Comparison of ENCODE assay signal across 9 cellular contexts in the genomic region with DNA sequence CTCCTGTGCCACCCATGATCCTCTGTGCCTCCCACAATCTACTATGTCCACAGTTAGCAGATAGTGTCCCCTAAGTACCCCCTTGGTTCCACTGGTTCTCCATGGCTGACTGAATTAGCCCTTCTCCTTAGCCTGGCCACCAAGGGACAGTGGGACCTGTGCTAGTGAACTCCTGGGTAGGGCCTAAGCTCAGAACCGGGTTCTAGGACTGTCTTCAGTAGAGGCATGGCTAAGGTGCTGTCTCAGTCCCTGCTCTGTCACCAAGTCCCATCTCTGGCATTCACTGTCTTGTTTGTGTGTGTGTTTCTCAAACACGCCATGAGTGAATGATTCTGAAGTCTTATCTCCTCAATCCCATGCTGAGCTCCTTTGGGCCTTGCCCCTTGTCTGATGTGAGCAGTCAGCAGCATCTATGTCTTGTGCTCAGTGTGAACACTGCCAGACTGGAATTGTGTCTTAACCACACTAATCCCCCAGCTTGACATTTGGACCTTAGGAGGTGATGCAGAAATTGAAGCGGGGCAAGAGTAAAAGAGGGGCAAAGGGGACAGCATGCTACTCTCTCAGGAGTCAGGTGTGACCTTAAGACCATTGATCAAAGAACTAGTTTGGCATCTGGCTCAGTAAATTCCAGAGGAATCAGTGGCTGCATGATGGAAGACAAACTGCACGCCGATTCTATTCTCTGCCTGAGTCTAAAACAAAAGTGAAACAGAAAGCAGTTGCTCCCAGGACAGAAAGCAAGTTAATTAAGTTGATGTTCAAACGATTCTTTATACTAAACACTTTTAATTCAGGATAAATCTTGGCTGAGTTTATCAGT.
DNase-seq lines count a peak whose midpoint lies in the region; ATAC-seq and TF ChIP-seq lines count a peak whose summit lies in the region.
"Had no signal": no experiment of that assay in that cellular context is flagged by ENCODE, and none has a peak within 500 bp of the region (broad histone marks: within the 10 kb centered on the region; RNA-seq: fewer than 3 reads in every experiment).

No MANE protein-coding gene starts in this region.

- H3K4me1 ChIP-seq in Peyer's patch, result peaks cover 0 to 5% (median 0%) of the 10 kb centered on the region in 4 donors
- H3K4me1 ChIP-seq in fibroblast of lung (ENCODE audit: control insufficient read depth, extremely low read depth, insufficient read depth, low read length), result peaks cover 3% of the 10 kb centered on the region
- H3K4me1 ChIP-seq in skeletal muscle satellite cell (ENCODE audit: control insufficient read depth, insufficient read depth, low read length), result no peaks in the 10 kb centered on the region

- no peaks in the 10 kb centered on the region for H4K20me1 ChIP-seq in fibroblast of lung (ENCODE audit: control insufficient read depth, extremely low read depth, insufficient read depth, low read length)

- H3K4me2 ChIP-seq in fibroblast of lung (ENCODE audit: extremely low read depth, insufficient read depth, low read length) (peak overlapping the region; percentile 71), skeletal muscle satellite cell (ENCODE audit: low read length) (peak overlapping the region; percentile 61)

- POLR2A ChIA-PET in RWPE1 (lab: Yijun Ruan, JAX; ENCODE audit: low non-redundant PET), result no interaction called here

- H3K27ac ChIP-seq in Peyer's patch, result peak overlapping the region in 1 of 4 donors; percentile 41
- H3K27ac ChIP-seq in fibroblast of lung (ENCODE audit: insufficient read depth, low read length), result no peak overlapping the region
- H3K27ac ChIP-seq in RWPE1, result no peak overlapping the region

- TF ChIP-seq POLR2A in Peyer's patch (IDR thresholded peaks at IDR 0.05), result no peak

- H2AFZ ChIP-seq in fibroblast of lung (ENCODE audit: low read length), result peak overlapping the region; percentile 85

- H3K9me3 ChIP-seq in Peyer's patch, result no peaks in the 10 kb centered on the region
- H3K9me3 ChIP-seq in fibroblast of lung (ENCODE audit: control insufficient read depth, insufficient read depth, low read depth, low read length), result no peaks in the 10 kb centered on the region
- no peaks in the 10 kb centered on the region for H3K9me3 ChIP-seq in skeletal muscle satellite cell (replicated peaks; ENCODE audit: low read length)

- no peaks in the 10 kb centered on the region for H3K27me3 ChIP-seq in Peyer's patch
- H3K27me3 ChIP-seq in fibroblast of lung (ENCODE audit: control insufficient read depth, insufficient read depth, low read length), result peaks cover 2% of the 10 kb centered on the region
- H3K27me3 ChIP-seq in skeletal muscle satellite cell (ENCODE audit: control insufficient read depth, insufficient read depth, low read length), result peaks cover 31% of the 10 kb centered on the region

- no peak for ATAC-seq in HG03025 (IDR thresholded peaks at IDR 0.05; ENCODE audit: low FRiP score, unreplicated experiment)

- no peak for DNase-seq in Peyer's patch
- DNase-seq in fibroblast of lung (ENCODE audit: low read depth in 2 of 2), result peak; percentile 34 to 61
- no peak for DNase-seq in NCI-H2171 treated with DMSO at 0.1 percent for 48 hours (lab: John Stamatoyannopoulos, UW)
- no peak for DNase-seq in RWPE1 (ENCODE audit: low spot score)
- DNase-seq in NCI-H524 (lab: John Stamatoyannopoulos, UW), result no peak
- DNase-seq: NCI-H187 had no signal

- no peak overlapping the region for H3K9ac ChIP-seq in fibroblast of lung (ENCODE audit: insufficient read depth, low read length)
- no peak overlapping the region for H3K9ac ChIP-seq in skeletal muscle satellite cell (ENCODE audit: low read depth, low read length)

- no peaks in the 10 kb centered on the region for H3K79me2 ChIP-seq in fibroblast of lung (ENCODE audit: control insufficient read depth, insufficient read depth, low read length)

- H3K4me3 ChIP-seq in GM08714 (ENCODE audit: low read length) (peak overlapping the region; percentile 24; the same call in 1 of the 2 replicates), Peyer's patch (peak overlapping the region; percentile 2 to 42 (median 32)), fibroblast of lung (replicated peaks in 1 of 4; ENCODE audit: control extremely low read depth in 1 of 4, insufficient read depth in 1 of 4, low read depth in 3 of 4, low read length in 4 of 4) (peak overlapping the region; percentile 22 to 49 (median 44)), skeletal muscle satellite cell (ENCODE audit: low read length) (peak overlapping the region; percentile 34)

- CTCF ChIA-PET in RWPE1 (lab: Yijun Ruan, JAX), result no interaction called here

- H3K36me3 ChIP-seq in Peyer's patch (no peaks in the 10 kb centered on the region), fibroblast of lung (ENCODE audit: control insufficient read depth, insufficient read depth, low read length) (no peaks in the 10 kb centered on the region), skeletal muscle satellite cell (ENCODE audit: insufficient read depth, low read length) (no peaks in the 10 kb centered on the region)

- TF ChIP-seq CTCF in Peyer's patch (IDR thresholded peaks at IDR 0.05) (no peak), fibroblast of lung (conservative IDR thresholded peaks at IDR 0.05 in 1 of 2, IDR thresholded peaks at IDR 0.05 in 1 of 2; ENCODE audit: low read depth in 1 of 2, low read length in 2 of 2) (no peak), RWPE1 (conservative IDR thresholded peaks at IDR 0.05; ENCODE audit: low read depth) (no peak)

Comparison
In these comparisons a context has a peak if more than half of its experiments do, and no peak if none do; other contexts are left out.
1. DNase-seq: peak in fibroblast of lung (2 of 2); none in Peyer's patch (0 of 3), NCI-H2171 treated with DMSO at 0.1 percent for 48 hours (single experiment), RWPE1 (single experiment) and NCI-H524 (0 of 2).
2. Peak in every context shown above with its lines, with median percentiles within 50 percentile points of each other: H3K4me3 ChIP-seq.